1 cellular context compared by ENCODE assay signal in genomic region chr5:143561248-143561647, GRCh38.
TF ChIP-seq lines count a peak whose summit lies in the region.

No MANE protein-coding gene starts in this region.

TF ChIP-seq in HepG2, 621 proteins besides CTCF, POLR2A, EP300 and RAD21 (continued from another document and continues in another):
- TF ChIP-seq ZGPAT (CRISPR knock-in tag; IDR thresholded peaks at IDR 0.05) (peak; percentile 58; the same call in 1 of the 2 replicates), BCLAF1 (IDR thresholded peaks at IDR 0.05) (no peak), HMGA1 (CRISPR knock-in tag; conservative IDR thresholded peaks at IDR 0.05) (no peak), REPIN1 (CRISPR knock-in tag; IDR thresholded peaks at IDR 0.05; ENCODE audit: borderline replicate concordance, low read depth) (0 out of 2 replicates have a peak, but pooled peaks have one; percentile 22), SAP130 (CRISPR knock-in tag; IDR thresholded peaks at IDR 0.05; ENCODE audit: low read depth) (peak; percentile 54), PRPF4 (IDR thresholded peaks at IDR 0.05; ENCODE audit: low read depth, low read length, poor library complexity, severe bottlenecking) (no peak), RFX5 (IDR thresholded peaks at IDR 0.05; ENCODE audit: low read depth, low read length) (no peak), FOXP1 (IDR thresholded peaks at IDR 0.05) (no peak), FOXP1 (CRISPR knock-in tag; IDR thresholded peaks at IDR 0.05) (peak; percentile 85), PHF21A (CRISPR knock-in tag; IDR thresholded peaks at IDR 0.05) (0 out of 2 replicates have a peak, but pooled peaks have one; percentile 40), HDAC1 (CRISPR knock-in tag; IDR thresholded peaks at IDR 0.05) (peak; percentile 51; the same call in 1 of the 2 replicates), ZNF142 (CRISPR knock-in tag; IDR thresholded peaks at IDR 0.05) (no peak), RXRB (CRISPR knock-in tag; IDR thresholded peaks at IDR 0.05; ENCODE audit: borderline replicate concordance) (peak; percentile 78), SOX13 (IDR thresholded peaks at IDR 0.05) (peak; percentile 80), SOX13 (CRISPR knock-in tag; conservative IDR thresholded peaks at IDR 0.05 in 1 of 2, IDR thresholded peaks at IDR 0.05 in 1 of 2) (peak in 1 of 2 experiments; percentile 97; a peak in 2 of 4 replicates), TEF (CRISPR knock-in tag; IDR thresholded peaks at IDR 0.05) (peak; percentile 95), ZNF782 (CRISPR knock-in tag; IDR thresholded peaks at IDR 0.05; ENCODE audit: borderline replicate concordance) (no peak), FOXO1 (CRISPR knock-in tag; IDR thresholded peaks at IDR 0.05) (peak; percentile 32; the same call in 1 of the 2 replicates), FOSL2 (CRISPR knock-in tag; IDR thresholded peaks at IDR 0.05) (peak; percentile 66), TEAD3 (CRISPR knock-in tag; optimal IDR thresholded peaks at IDR 0.05; ENCODE audit: borderline replicate concordance) (peak; percentile 42), ZNF12 (CRISPR knock-in tag; IDR thresholded peaks at IDR 0.05) (peak; percentile 85; the same call in 1 of the 2 replicates), ZNF572 (CRISPR knock-in tag; IDR thresholded peaks at IDR 0.05) (no peak), TARDBP (CRISPR knock-in tag; IDR thresholded peaks at IDR 0.05) (peak; percentile 46; the same call in 1 of the 2 replicates), ZEB1 (IDR thresholded peaks at IDR 0.05; ENCODE audit: insufficient replicate concordance, low read depth) (peak; percentile 88), ZBTB46 (CRISPR knock-in tag; IDR thresholded peaks at IDR 0.05; ENCODE audit: borderline replicate concordance) (no peak), ATF4 (CRISPR knock-in tag; IDR thresholded peaks at IDR 0.05) (peak in 1 of 2 experiments; percentile 56; a peak in 2 of 4 replicates), RARA (CRISPR knock-in tag; IDR thresholded peaks at IDR 0.05) (peak; percentile 57), ZNF331 (CRISPR knock-in tag; IDR thresholded peaks at IDR 0.05) (peak; percentile 70; the same call in 1 of the 2 replicates), RCOR2 (CRISPR knock-in tag; IDR thresholded peaks at IDR 0.05) (0 out of 2 replicates have a peak, but pooled peaks have one; percentile 16), SMC3 (IDR thresholded peaks at IDR 0.05; ENCODE audit: low read length) (0 out of 2 replicates have a peak, but pooled peaks have one; percentile 7), CBX5 (CRISPR knock-in tag; IDR thresholded peaks at IDR 0.05; ENCODE audit: borderline replicate concordance) (0 out of 2 replicates have a peak, but pooled peaks have one; percentile 29), HOXA7 (CRISPR knock-in tag; IDR thresholded peaks at IDR 0.05) (no peak), HDAC2 (CRISPR knock-in tag; IDR thresholded peaks at IDR 0.05) (peak; percentile 74), CREM (IDR thresholded peaks at IDR 0.05) (0 out of 2 replicates have a peak, but pooled peaks have one; percentile 20), CREM (CRISPR knock-in tag; IDR thresholded peaks at IDR 0.05) (no peak), ZMYM4 (CRISPR knock-in tag; IDR thresholded peaks at IDR 0.05) (peak; percentile 80), HMG20B (CRISPR knock-in tag; conservative IDR thresholded peaks at IDR 0.05) (no peak), ZNF792 (CRISPR knock-in tag; IDR thresholded peaks at IDR 0.05) (0 out of 2 replicates have a peak, but pooled peaks have one; percentile 67), SALL1 (CRISPR knock-in tag; IDR thresholded peaks at IDR 0.05) (peak; percentile 79), RNF219 (CRISPR knock-in tag; IDR thresholded peaks at IDR 0.05) (no peak), SRY (CRISPR knock-in tag; IDR thresholded peaks at IDR 0.05) (no peak), TBX2 (CRISPR knock-in tag; IDR thresholded peaks at IDR 0.05; ENCODE audit: borderline replicate concordance) (peak; percentile 29; the same call in 1 of the 2 replicates), ZMYM3 (CRISPR knock-in tag; IDR thresholded peaks at IDR 0.05) (0 out of 2 replicates have a peak, but pooled peaks have one; percentile 46), ZSCAN9 (CRISPR knock-in tag; IDR thresholded peaks at IDR 0.05; ENCODE audit: borderline replicate concordance) (0 out of 2 replicates have a peak, but pooled peaks have one; percentile 24), MED1 (CRISPR knock-in tag; IDR thresholded peaks at IDR 0.05) (peak; percentile 73), HOMEZ (CRISPR knock-in tag; IDR thresholded peaks at IDR 0.05; ENCODE audit: low read depth) (peak; percentile 15; the same call in 1 of the 2 replicates), CEBPB (IDR thresholded peaks at IDR 0.05; ENCODE audit: borderline replicate concordance, low read depth, low read length) (peak; percentile 94), NCOA2 (CRISPR knock-in tag; IDR thresholded peaks at IDR 0.05) (peak; percentile 57; the same call in 1 of the 2 replicates)
